8 cellular contexts compared by ENCODE assay signal in the genomic region with DNA sequence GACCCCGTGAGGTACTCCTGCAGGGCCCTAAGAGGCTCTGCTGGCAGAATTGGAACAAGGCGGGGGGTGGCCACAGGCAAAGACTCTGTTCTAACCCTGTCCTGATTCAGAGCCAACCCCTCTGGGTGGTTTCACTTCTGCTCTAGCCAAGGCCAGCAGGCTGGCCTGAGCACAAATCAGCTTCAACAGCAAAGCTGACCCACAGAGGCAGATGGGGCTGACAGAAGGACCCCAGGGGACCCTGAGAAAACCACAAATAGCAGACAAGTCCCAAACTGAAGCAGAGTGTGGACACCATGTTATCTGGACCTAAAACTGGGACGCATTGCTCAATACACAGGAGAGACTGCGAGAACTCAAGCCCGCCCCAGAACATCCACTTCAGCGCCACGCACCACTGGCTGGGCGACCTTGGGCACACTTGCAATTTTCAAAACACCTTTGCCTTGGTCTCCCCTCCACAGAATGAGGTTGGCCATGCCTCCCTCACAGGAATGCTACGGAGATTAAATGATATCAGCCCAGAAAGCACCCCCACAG.
DNase-seq lines count a peak whose midpoint lies in the region; ATAC-seq and TF ChIP-seq lines count a peak whose summit lies in the region.

No MANE protein-coding gene starts in this region.

- no peak for TF ChIP-seq CTCF in natural killer cell (IDR thresholded peaks at IDR 0.05)

- no peaks in the 10 kb centered on the region for H3K36me3 Mint-ChIP-seq in natural killer cell treated with Interleukin-12 subunit alpha and Interleukin-12 subunit beta and Interleukin-15 and Interleukin-18, amount 100 ng/mL, for 72 hours
- H3K36me3 Mint-ChIP-seq in natural killer cell = no peaks in the 10 kb centered on the region

- intact Hi-C loops in natural killer cell (cut with micrococcal nuclease) (no loop called here), head of caudate nucleus (cut with DNase I) (no loop called here)

- ATAC-seq in natural killer cell treated with Interleukin-12 subunit alpha and Interleukin-12 subunit beta and Interleukin-15 and Interleukin-18, amount 100 ng/mL, for 72 hours = no peak
- ATAC-seq in natural killer cell (no peak), HG03139 (IDR thresholded peaks at IDR 0.05; ENCODE audit: unreplicated experiment) (peak; percentile 96)

- no peak overlapping the region for H3K4me3 Mint-ChIP-seq in natural killer cell treated with Interleukin-12 subunit alpha and Interleukin-12 subunit beta and Interleukin-15 and Interleukin-18, amount 100 ng/mL, for 72 hours
- no peak overlapping the region for H3K4me3 Mint-ChIP-seq in natural killer cell

- H3K4me1 Mint-ChIP-seq in natural killer cell treated with Interleukin-12 subunit alpha and Interleukin-12 subunit beta and Interleukin-15 and Interleukin-18, amount 100 ng/mL, for 72 hours (ENCODE audit: low read depth in 2 of 2) = no peaks in the 10 kb centered on the region
- H3K4me1 Mint-ChIP-seq in natural killer cell = no peaks in the 10 kb centered on the region

- DNase-seq in natural killer cell treated with Interleukin-12 subunit alpha and Interleukin-12 subunit beta and Interleukin-15 and Interleukin-18, amount 100 ng/mL, for 72 hours (ENCODE audit: low spot score) = peak; percentile 13
- DNase-seq in natural killer cell (no peak), head of caudate nucleus (peak in 25 of 42 donors; percentile 20 to 76 (median 37)), cerebellar nuclear complex (lab: John Stamatoyannopoulos, UW) (no peak), OCI-M2 (lab: John Stamatoyannopoulos, UW; ENCODE audit: unreplicated experiment) (no peak), epidermal melanocyte (ENCODE audit: insufficient read length, low spot score) (no peak)
- no peak for DNase-seq in activated T-cell treated with anti-CD3 and anti-CD28 coated beads, Interleukin-2, amount 50 U/mL, for 1 hour

- peaks cover 9 to 11% of the 10 kb centered on the region in 2 donors for H3K27me3 Mint-ChIP-seq in natural killer cell treated with Interleukin-12 subunit alpha and Interleukin-12 subunit beta and Interleukin-15 and Interleukin-18, amount 100 ng/mL, for 72 hours
- no peaks in the 10 kb centered on the region for H3K27me3 Mint-ChIP-seq in natural killer cell (ENCODE audit: low read depth in 2 of 2)

- H3K9me3 Mint-ChIP-seq in natural killer cell treated with Interleukin-12 subunit alpha and Interleukin-12 subunit beta and Interleukin-15 and Interleukin-18, amount 100 ng/mL, for 72 hours = no peaks in the 10 kb centered on the region
- H3K9me3 Mint-ChIP-seq in natural killer cell = no peaks in the 10 kb centered on the region

- no peak overlapping the region for H3K27ac Mint-ChIP-seq in natural killer cell treated with Interleukin-12 subunit alpha and Interleukin-12 subunit beta and Interleukin-15 and Interleukin-18, amount 100 ng/mL, for 72 hours
- H3K27ac Mint-ChIP-seq in natural killer cell = no peak overlapping the region

Comparison
In these comparisons a context has a peak if more than half of its experiments do, and no peak if none do; other contexts are left out.
1. DNase-seq: peak in natural killer cell treated with Interleukin-12 subunit alpha and Interleukin-12 subunit beta and Interleukin-15 and Interleukin-18, amount 100 ng/mL, for 72 hours (single experiment) and head of caudate nucleus (25 of 42); none in natural killer cell (single experiment), cerebellar nuclear complex (0 of 2), OCI-M2 (single experiment), epidermal melanocyte (single experiment) and activated T-cell treated with anti-CD3 and anti-CD28 coated beads, Interleukin-2, amount 50 U/mL, for 1 hour (single experiment).